In the genomic region with DNA sequence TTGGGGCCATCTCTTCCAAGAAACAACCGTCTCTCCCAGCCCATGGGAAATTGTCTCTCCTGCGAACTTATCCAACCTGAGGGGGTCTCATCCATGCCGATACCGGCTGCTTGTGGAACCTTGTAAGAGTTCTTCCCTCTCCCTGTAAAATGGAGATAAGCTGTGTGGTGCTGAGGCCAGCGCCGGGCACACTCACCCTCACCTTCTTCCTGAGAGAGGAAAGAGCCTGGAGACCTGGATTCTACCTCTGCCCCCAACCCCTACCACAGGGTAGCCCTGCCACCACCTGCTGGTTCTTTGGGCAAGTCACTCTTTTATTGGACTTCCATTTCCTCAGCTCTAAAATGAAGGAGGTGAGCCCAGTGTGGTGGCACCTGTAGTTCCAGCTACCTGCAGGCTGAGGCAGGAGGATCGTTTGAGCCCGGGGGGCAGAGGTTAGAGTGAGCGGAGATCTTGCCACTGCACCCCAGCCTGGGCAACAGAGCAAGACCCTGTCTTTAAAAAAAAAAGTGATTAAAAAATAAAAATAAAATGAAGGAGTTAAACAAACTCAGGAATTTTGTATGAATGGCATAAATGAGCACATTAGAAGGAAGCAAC, we compare ENCODE assay signal across 8 cellular contexts. TPM values are rescaled to one million over a fixed set of nuclear protein-coding genes. Genes with fewer than 3 reads are reported as not detected.
DNase-seq lines count a peak whose midpoint lies in the region; ATAC-seq and TF ChIP-seq lines count a peak whose summit lies in the region.

No MANE protein-coding gene starts in this region.

- peaks cover 25% of the 10 kb centered on the region for H3K27me3 Mint-ChIP-seq in CD4-positive, CD25-positive, alpha-beta regulatory T cell

- H3K79me2 ChIP-seq in Loucy (ENCODE audit: insufficient read depth, low read length): no peaks in the 10 kb centered on the region

- H3K9me3 ChIP-seq in CD4-positive, CD25-positive, alpha-beta regulatory T cell (ENCODE audit: control insufficient read depth in 2 of 2, low read length in 2 of 2): no peaks in the 10 kb centered on the region
- H3K9me3 ChIP-seq in Loucy (ENCODE audit: insufficient read depth, low read depth, low read length) (no peaks in the 10 kb centered on the region), muscle layer of colon (ENCODE audit: low read length) (no peaks in the 10 kb centered on the region)

- H3K27ac Mint-ChIP-seq in CD4-positive, CD25-positive, alpha-beta regulatory T cell: peak overlapping the region; percentile 32 to 79 (median 70)

- peak overlapping the region; percentile 70 for H3K9ac ChIP-seq in Loucy (ENCODE audit: low read depth, low read length, poor library complexity, severe bottlenecking)
- H3K9ac ChIP-seq in muscle layer of colon (ENCODE audit: low read length): no peak overlapping the region

- H2AFZ ChIP-seq in Loucy (ENCODE audit: low read length): peak overlapping the region; percentile 95

- no peak overlapping the region for H3K27ac ChIP-seq in CD4-positive, CD25-positive, alpha-beta regulatory T cell (ENCODE audit: insufficient read depth, low read length, poor library complexity, severe bottlenecking)
- H3K27ac ChIP-seq in muscle layer of colon (ENCODE audit: low read depth, low read length): peak overlapping the region; percentile 83

- H3K4me1 Mint-ChIP-seq in CD4-positive, CD25-positive, alpha-beta regulatory T cell: peaks cover 0 to 25% (median 14%) of the 10 kb centered on the region in 4 donors

- H3K4me3 ChIP-seq in CD4-positive, CD25-positive, alpha-beta regulatory T cell (ENCODE audit: low read depth, low read length): peak overlapping the region; percentile 51
- H3K4me3 ChIP-seq in Loucy (ENCODE audit: low read length, poor library complexity, severe bottlenecking) (peak overlapping the region; percentile 74), choroid plexus epithelial cell (ENCODE audit: low read depth, low read length) (peak overlapping the region; percentile 66), muscle layer of colon (ENCODE audit: low read depth in 1 of 2, low read length in 2 of 2) (peak overlapping the region; percentile 55 to 74)

- H3K36me3 ChIP-seq in CD4-positive, CD25-positive, alpha-beta regulatory T cell (ENCODE audit: control insufficient read depth, insufficient read depth, low read length): no peaks in the 10 kb centered on the region
- H3K36me3 ChIP-seq in Loucy (ENCODE audit: insufficient read depth, low read length) (no peaks in the 10 kb centered on the region), muscle layer of colon (ENCODE audit: insufficient read depth, low read length) (no peaks in the 10 kb centered on the region)

- no peaks in the 10 kb centered on the region for H3K9me2 ChIP-seq in Loucy (replicated peaks; ENCODE audit: low read depth, low read length)

- H4K20me1 ChIP-seq in Loucy (ENCODE audit: insufficient read depth, low read length, poor library complexity, severe bottlenecking): no peaks in the 10 kb centered on the region

- H3K9me3 Mint-ChIP-seq in CD4-positive, CD25-positive, alpha-beta regulatory T cell: peaks cover 0 to 1% (median 0%) of the 10 kb centered on the region in 7 donors

- H3K4me2 ChIP-seq in Loucy (ENCODE audit: low read depth, low read length, poor library complexity, severe bottlenecking): peak overlapping the region; percentile 77

- no peaks in the 10 kb centered on the region for H3K36me3 Mint-ChIP-seq in CD4-positive, CD25-positive, alpha-beta regulatory T cell

- no peaks in the 10 kb centered on the region for H3K27me3 ChIP-seq in CD4-positive, CD25-positive, alpha-beta regulatory T cell (ENCODE audit: control insufficient read depth, insufficient read depth, low read length)
- H3K27me3 ChIP-seq in Loucy (ENCODE audit: insufficient read depth, low read length, poor library complexity, severe bottlenecking): no peaks in the 10 kb centered on the region
- no peaks in the 10 kb centered on the region for H3K27me3 ChIP-seq in muscle layer of colon (ENCODE audit: control insufficient read depth in 1 of 2, insufficient read depth in 2 of 2, low read length in 2 of 2)

- no peak for TF ChIP-seq CTCF in Loucy (conservative IDR thresholded peaks at IDR 0.05; ENCODE audit: low read length)
- peak; percentile 2 for TF ChIP-seq CTCF in choroid plexus epithelial cell (conservative IDR thresholded peaks at IDR 0.05; ENCODE audit: low read depth, low read length)

- ATAC-seq in CD4-positive, CD25-positive, alpha-beta regulatory T cell (ENCODE audit: low read depth in 2 of 2): no peak
- ATAC-seq in HG03354 (IDR thresholded peaks at IDR 0.05; ENCODE audit: poor library complexity, severe bottlenecking, unreplicated experiment): no peak
- no peak for ATAC-seq in HG02610 (IDR thresholded peaks at IDR 0.05; ENCODE audit: unreplicated experiment)

- no peak for DNase-seq in CD4-positive, CD25-positive, alpha-beta regulatory T cell
- DNase-seq in choroid plexus epithelial cell (ENCODE audit: low read depth) (peak; percentile 15), HuH-7 (ENCODE audit: low spot score) (no peak)
- no peak for DNase-seq in stimulated activated CD4-positive, alpha-beta T cell treated with anti-CD3 and anti-CD28 coated beads, Interleukin-2, amount 100 ng/mL, for 48 hours

- peaks cover 9% of the 10 kb centered on the region for H3K4me1 ChIP-seq in CD4-positive, CD25-positive, alpha-beta regulatory T cell (ENCODE audit: control insufficient read depth, insufficient read depth, low read length, poor library complexity, severe bottlenecking)
- H3K4me1 ChIP-seq in Loucy (ENCODE audit: insufficient read depth, low read length, poor library complexity, severe bottlenecking) (peaks cover 27% of the 10 kb centered on the region), muscle layer of colon (ENCODE audit: insufficient read depth, low read length) (peaks cover 6% of the 10 kb centered on the region)

- H3K4me3 Mint-ChIP-seq in CD4-positive, CD25-positive, alpha-beta regulatory T cell: peak overlapping the region; percentile 75 to 94 (median 90)

- no peaks in the 10 kb centered on the region for H3F3A ChIP-seq in Loucy (ENCODE audit: low read depth)

RNA-seq across cellular contexts. Expression of a gene that starts 38.4 kb away (rescaled TPM):
- 186 TPM for total RNA-seq in CD4-positive, CD25-positive, alpha-beta regulatory T cell
- 100 to 1,000 TPM; 523 to 560 (median 532) TPM for polyA plus RNA-seq in CD4-positive, CD25-positive, alpha-beta regulatory T cell
